ENCODE assay signal across 8 cellular contexts in the genomic region with DNA sequence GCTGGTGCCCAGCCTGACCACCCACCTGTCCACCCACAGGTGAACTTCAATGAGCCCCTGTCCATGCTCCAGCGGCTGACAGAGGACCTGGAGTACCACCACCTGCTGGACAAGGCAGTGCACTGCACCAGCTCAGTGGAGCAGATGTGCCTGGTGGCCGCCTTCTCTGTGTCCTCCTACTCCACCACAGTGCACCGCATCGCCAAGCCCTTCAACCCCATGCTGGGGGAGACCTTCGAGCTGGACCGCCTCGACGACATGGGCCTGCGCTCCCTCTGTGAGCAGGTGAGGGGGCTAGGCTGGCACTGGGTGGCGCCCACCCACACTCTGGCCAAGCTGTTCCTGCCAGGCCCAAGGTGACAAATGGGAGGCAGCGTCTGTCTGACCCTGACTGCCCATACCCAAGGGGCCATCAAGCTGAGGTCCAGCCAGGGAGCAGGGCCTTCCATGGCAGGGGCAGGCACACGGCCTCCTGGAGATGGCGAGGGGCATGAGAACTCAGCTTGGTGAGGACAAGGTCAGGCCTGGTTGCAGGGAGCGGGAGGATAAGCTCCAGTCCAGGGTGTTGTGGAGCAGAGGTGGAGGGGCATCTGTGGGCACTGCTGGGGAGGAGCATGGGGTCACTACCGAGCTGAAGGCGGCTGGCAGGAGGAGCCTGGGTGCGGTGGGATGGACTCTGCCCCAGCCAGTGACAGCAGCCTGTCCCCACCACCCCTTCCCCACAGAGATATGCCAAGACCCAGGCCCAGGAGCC.
A peak's percentile ranks its signal among the peaks of the same experiment; 100 is the strongest.
DNase-seq lines count a peak whose midpoint lies in the region; ATAC-seq and TF ChIP-seq lines count a peak whose summit lies in the region.

No MANE protein-coding gene starts in this region.

- H3K4me3 Mint-ChIP-seq in brain = no peak overlapping the region

- no peaks in the 10 kb centered on the region for H3K4me1 Mint-ChIP-seq in brain

- H3K27me3 Mint-ChIP-seq in brain = no peaks in the 10 kb centered on the region

- DNase-seq in NCI-H146 (lab: John Stamatoyannopoulos, UW) (peak; percentile 8), NCI-H146 treated with DMSO at 0.1 percent for 48 hours (lab: John Stamatoyannopoulos, UW; ENCODE audit: unreplicated experiment) (no peak), RPMI7951 (ENCODE audit: low read depth) (peak; percentile 12), kidney glomerular epithelial cell (lab: John Stamatoyannopoulos, UW) (peak; percentile 1)
- peak; percentile 38 for DNase-seq in stimulated activated naive CD8-positive, alpha-beta T cell treated with anti-CD3 and anti-CD28 coated beads, Interleukin-15, Interleukin-2, amounts not matched to agents 100 U/mL and 50 U/mL, for 24 hours

- H3K27ac Mint-ChIP-seq in brain = no peak overlapping the region

- peak; percentile 54 for ATAC-seq in stimulated activated naive CD8-positive, alpha-beta T cell treated with anti-CD3 and anti-CD28 coated beads, Interleukin-15, Interleukin-2, amounts not matched to agents 100 U/mL and 50 U/mL, for 24 hours
- no peak for ATAC-seq in GM18502 (IDR thresholded peaks at IDR 0.05; ENCODE audit: poor library complexity, unreplicated experiment)
- ATAC-seq in HG03095 (IDR thresholded peaks at IDR 0.05; ENCODE audit: unreplicated experiment) = no peak

- H3K36me3 Mint-ChIP-seq in brain = peaks cover 51% of the 10 kb centered on the region

- H3K9me3 Mint-ChIP-seq in brain = no peaks in the 10 kb centered on the region

- TF ChIP-seq CTCF in brain (conservative IDR thresholded peaks at IDR 0.05) = peak; percentile 60 to 74
